In the genomic region with DNA sequence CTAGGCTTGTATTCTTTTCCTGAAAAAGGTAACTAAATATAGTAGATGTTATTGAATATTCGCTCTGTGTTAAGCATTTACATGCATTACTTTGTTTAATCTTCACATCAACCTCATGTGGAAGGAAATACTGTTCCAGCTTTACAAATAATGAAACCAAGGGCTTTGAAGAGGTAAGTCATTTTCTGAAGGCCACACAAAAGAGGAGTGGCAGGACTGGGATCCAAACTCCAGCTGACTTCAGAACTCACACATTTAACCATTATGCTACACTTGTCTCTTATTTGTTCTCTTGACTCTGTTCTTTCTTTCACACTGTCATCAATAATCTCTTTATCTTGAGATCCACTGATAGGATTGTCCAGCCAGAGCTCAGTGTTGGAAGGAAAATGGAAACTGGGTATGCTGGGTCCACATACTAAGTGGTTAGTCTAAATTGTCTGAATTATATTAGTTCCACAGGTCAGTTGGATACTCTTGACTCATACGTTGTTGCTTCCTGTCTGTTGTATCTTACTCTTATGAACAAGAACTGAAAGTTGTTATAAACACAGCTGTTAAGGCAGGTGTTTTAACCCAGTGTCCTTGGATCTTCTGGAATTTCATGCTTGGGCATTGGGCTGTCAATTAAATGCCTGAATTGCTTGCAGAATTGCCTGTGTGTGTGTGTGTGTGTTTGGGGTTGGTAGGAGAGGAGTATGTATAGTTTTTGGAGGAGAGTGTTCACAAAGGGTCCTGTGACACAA, we compare ENCODE assay signal across 13 cellular contexts.
DNase-seq lines count a peak whose midpoint lies in the region; ATAC-seq and TF ChIP-seq lines count a peak whose summit lies in the region.
"Had no signal": no experiment of that assay in that cellular context is flagged by ENCODE, and none has a peak within 500 bp of the region (broad histone marks: within the 10 kb centered on the region; RNA-seq: fewer than 3 reads in every experiment).

No MANE protein-coding gene starts in this region.

- no peak overlapping the region for H3K9ac ChIP-seq in Karpas-422 (ENCODE audit: low read length)

- intact Hi-C loops in left lung (cut with DNase I): no loop called here

- H3K4me2 ChIP-seq in Karpas-422 (ENCODE audit: low read depth, low read length, poor library complexity, severe bottlenecking): no peak overlapping the region

- POLR2A ChIA-PET in AG04450 (lab: Yijun Ruan, JAX): no interaction called here

- no peaks in the 10 kb centered on the region for H3K4me1 ChIP-seq in Karpas-422 (ENCODE audit: low read length)
- peaks cover 0 to 11% of the 10 kb centered on the region in 2 donors for H3K4me1 ChIP-seq in left lung

- peak; percentile 66 for ATAC-seq in GM21529 (IDR thresholded peaks at IDR 0.05; ENCODE audit: unreplicated experiment)
- no peak for ATAC-seq in left lung

- no peak overlapping the region for H3K27ac ChIP-seq in AG04450 (ENCODE audit: low read depth, low read length)
- no peak overlapping the region for H3K27ac ChIP-seq in Karpas-422 (ENCODE audit: low read length)
- no peak overlapping the region for H3K27ac ChIP-seq in left lung
- H3K27ac ChIP-seq: brain microvascular endothelial cell, skin epidermis had no signal

- no peaks in the 10 kb centered on the region for H3K27me3 ChIP-seq in AG04450 (ENCODE audit: control insufficient read depth, insufficient read depth, low read length)
- no peaks in the 10 kb centered on the region for H3K27me3 ChIP-seq in Karpas-422 (ENCODE audit: low read length)
- H3K27me3 ChIP-seq in left lung: no peaks in the 10 kb centered on the region
- H3K27me3 ChIP-seq: brain microvascular endothelial cell had no signal

- TF ChIP-seq CTCF in AG04450 (IDR thresholded peaks at IDR 0.05; ENCODE audit: low read depth, low read length) (no peak), fibroblast of villous mesenchyme (IDR thresholded peaks at IDR 0.05; ENCODE audit: insufficient read depth, low read depth, low read length) (no peak), left lung (IDR thresholded peaks at IDR 0.05) (no peak)

- CTCF ChIA-PET in AG04450 (lab: Charles Lee): interaction anchor here (1.4 kb wide), 1 partner anchor 8 kb away, joined by 4 read pairs; no protein-coding TSS in a partner anchor

- peak; percentile 13 for DNase-seq in AG04450 (ENCODE audit: low read depth, low spot score)
- DNase-seq in M059J (ENCODE audit: low read depth): peak; percentile 46
- DNase-seq in fibroblast of villous mesenchyme (ENCODE audit: low read depth): peak; percentile 15
- no peak for DNase-seq in Karpas-422
- no peak for DNase-seq in GM03348 (ENCODE audit: low spot score)
- no peak for DNase-seq in left lung
- no peak for DNase-seq in NCI-H2029 treated with DMSO at 0.1 percent for 48 hours (lab: John Stamatoyannopoulos, UW)
- DNase-seq: activated effector memory CD4-positive, alpha-beta T cell treated with anti-CD3 and anti-CD28 coated beads, Interleukin-2, amount 50 U/mL, for 16 hours; brain microvascular endothelial cell; foreskin fibroblast; NCI-H1417 had no signal

- H3K79me2 ChIP-seq in Karpas-422 (ENCODE audit: low read length): peaks cover 89% of the 10 kb centered on the region

- no peaks in the 10 kb centered on the region for H4K20me1 ChIP-seq in Karpas-422 (ENCODE audit: insufficient read depth, low read depth, low read length)

- no peaks in the 10 kb centered on the region for H3K9me2 ChIP-seq in Karpas-422 (replicated peaks; ENCODE audit: insufficient read depth, low read length)

- H3K36me3 ChIP-seq in Karpas-422 (ENCODE audit: insufficient read depth, low read length): peaks cover 37% of the 10 kb centered on the region
- no peaks in the 10 kb centered on the region for H3K36me3 ChIP-seq in left lung
- H3K36me3 ChIP-seq: brain microvascular endothelial cell had no signal

- H3K4me3 ChIP-seq in AG04450 (ENCODE audit: low read depth, low read length) (no peak overlapping the region), fibroblast of villous mesenchyme (ENCODE audit: low read depth, low read length) (no peak overlapping the region), Karpas-422 (ENCODE audit: low read length) (no peak overlapping the region), left lung (no peak overlapping the region)
- H3K4me3 ChIP-seq: skin epidermis had no signal

- no peaks in the 10 kb centered on the region for H3K9me3 ChIP-seq in AG04450 (ENCODE audit: control insufficient read depth, insufficient read depth, low read length)
- H3K9me3 ChIP-seq in Karpas-422 (ENCODE audit: low read length): no peaks in the 10 kb centered on the region
- no peaks in the 10 kb centered on the region for H3K9me3 ChIP-seq in left lung

- H2AFZ ChIP-seq in Karpas-422 (ENCODE audit: low read length): no peak overlapping the region

Comparison
In these comparisons a context has a peak if more than half of its experiments do, and no peak if none do; other contexts are left out.
1. DNase-seq: peak in AG04450 (single experiment), M059J (single experiment) and fibroblast of villous mesenchyme (single experiment); none in Karpas-422 (single experiment), GM03348 (single experiment), left lung (0 of 2) and NCI-H2029 treated with DMSO at 0.1 percent for 48 hours (single experiment).